Comparison of ENCODE assay signal across 1 cellular context in the genomic region with DNA sequence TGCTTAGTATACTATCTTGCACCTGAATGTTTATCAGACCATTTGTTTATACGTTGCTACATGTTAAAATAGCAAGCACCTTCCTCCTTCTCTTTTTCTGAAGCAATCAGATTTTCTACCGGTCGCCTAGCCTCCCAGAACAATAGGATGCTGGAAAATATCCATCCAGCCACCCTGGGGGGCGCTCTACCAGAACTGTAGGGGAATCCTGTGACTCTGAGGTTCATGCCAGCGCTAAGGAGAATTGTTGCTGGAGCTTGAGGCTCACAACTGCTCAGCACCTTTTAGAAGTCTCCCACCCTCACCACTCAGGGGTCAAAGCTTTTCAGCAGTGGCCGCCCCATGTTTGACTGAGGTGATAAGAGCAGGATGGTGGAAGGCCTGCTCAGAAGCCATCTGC.
A peak's percentile ranks its signal among the peaks of the same experiment; 100 is the strongest.
TF ChIP-seq lines count a peak whose summit lies in the region.

No MANE protein-coding gene starts in this region.

TF ChIP-seq in K562, 482 proteins besides CTCF, POLR2A, EP300 and RAD21 (continued from another document):
- TF ChIP-seq, protein P1, sequence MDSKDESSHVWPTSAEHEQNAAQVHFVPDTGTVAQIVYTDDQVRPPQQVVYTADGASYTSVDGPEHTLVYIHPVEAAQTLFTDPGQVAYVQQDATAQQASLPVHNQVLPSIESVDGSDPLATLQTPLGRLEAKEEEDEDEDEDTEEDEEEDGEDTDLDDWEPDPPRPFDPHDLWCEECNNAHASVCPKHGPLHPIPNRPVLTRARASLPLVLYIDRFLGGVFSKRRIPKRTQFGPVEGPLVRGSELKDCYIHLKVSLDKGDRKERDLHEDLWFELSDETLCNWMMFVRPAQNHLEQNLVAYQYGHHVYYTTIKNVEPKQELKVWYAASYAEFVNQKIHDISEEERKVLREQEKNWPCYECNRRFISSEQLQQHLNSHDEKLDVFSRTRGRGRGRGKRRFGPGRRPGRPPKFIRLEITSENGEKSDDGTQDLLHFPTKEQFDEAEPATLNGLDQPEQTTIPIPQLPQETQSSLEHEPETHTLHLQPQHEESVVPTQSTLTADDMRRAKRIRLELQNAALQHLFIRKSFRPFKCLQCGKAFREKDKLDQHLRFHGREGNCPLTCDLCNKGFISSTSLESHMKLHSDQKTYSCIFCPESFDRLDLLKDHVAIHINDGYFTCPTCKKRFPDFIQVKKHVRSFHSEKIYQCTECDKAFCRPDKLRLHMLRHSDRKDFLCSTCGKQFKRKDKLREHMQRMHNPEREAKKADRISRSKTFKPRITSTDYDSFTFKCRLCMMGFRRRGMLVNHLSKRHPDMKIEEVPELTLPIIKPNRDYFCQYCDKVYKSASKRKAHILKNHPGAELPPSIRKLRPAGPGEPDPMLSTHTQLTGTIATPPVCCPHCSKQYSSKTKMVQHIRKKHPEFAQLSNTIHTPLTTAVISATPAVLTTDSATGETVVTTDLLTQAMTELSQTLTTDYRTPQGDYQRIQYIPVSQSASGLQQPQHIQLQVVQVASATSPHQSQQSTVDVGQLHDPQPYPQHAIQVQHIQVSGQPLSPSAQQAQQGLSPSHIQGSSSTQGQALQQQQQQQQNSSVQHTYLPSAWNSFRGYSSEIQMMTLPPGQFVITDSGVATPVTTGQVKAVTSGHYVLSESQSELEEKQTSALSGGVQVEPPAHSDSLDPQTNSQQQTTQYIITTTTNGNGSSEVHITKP (IDR thresholded peaks at IDR 0.05; ENCODE audit: partially characterized antibody) = no peak
- TF ChIP-seq, protein P2, sequence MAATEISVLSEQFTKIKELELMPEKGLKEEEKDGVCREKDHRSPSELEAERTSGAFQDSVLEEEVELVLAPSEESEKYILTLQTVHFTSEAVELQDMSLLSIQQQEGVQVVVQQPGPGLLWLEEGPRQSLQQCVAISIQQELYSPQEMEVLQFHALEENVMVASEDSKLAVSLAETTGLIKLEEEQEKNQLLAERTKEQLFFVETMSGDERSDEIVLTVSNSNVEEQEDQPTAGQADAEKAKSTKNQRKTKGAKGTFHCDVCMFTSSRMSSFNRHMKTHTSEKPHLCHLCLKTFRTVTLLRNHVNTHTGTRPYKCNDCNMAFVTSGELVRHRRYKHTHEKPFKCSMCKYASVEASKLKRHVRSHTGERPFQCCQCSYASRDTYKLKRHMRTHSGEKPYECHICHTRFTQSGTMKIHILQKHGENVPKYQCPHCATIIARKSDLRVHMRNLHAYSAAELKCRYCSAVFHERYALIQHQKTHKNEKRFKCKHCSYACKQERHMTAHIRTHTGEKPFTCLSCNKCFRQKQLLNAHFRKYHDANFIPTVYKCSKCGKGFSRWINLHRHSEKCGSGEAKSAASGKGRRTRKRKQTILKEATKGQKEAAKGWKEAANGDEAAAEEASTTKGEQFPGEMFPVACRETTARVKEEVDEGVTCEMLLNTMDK (IDR thresholded peaks at IDR 0.05; ENCODE audit: borderline replicate concordance, insufficient read depth, low read depth, low read length, poor library complexity, severe bottlenecking) = peak; percentile 68
- TF ChIP-seq ZNF239 (CRISPR knock-in tag; IDR thresholded peaks at IDR 0.05) (no peak), SMARCE1 (IDR thresholded peaks at IDR 0.05) (no peak)
- TF ChIP-seq, protein P3, sequence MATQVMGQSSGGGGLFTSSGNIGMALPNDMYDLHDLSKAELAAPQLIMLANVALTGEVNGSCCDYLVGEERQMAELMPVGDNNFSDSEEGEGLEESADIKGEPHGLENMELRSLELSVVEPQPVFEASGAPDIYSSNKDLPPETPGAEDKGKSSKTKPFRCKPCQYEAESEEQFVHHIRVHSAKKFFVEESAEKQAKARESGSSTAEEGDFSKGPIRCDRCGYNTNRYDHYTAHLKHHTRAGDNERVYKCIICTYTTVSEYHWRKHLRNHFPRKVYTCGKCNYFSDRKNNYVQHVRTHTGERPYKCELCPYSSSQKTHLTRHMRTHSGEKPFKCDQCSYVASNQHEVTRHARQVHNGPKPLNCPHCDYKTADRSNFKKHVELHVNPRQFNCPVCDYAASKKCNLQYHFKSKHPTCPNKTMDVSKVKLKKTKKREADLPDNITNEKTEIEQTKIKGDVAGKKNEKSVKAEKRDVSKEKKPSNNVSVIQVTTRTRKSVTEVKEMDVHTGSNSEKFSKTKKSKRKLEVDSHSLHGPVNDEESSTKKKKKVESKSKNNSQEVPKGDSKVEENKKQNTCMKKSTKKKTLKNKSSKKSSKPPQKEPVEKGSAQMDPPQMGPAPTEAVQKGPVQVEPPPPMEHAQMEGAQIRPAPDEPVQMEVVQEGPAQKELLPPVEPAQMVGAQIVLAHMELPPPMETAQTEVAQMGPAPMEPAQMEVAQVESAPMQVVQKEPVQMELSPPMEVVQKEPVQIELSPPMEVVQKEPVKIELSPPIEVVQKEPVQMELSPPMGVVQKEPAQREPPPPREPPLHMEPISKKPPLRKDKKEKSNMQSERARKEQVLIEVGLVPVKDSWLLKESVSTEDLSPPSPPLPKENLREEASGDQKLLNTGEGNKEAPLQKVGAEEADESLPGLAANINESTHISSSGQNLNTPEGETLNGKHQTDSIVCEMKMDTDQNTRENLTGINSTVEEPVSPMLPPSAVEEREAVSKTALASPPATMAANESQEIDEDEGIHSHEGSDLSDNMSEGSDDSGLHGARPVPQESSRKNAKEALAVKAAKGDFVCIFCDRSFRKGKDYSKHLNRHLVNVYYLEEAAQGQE (CRISPR knock-in tag; IDR thresholded peaks at IDR 0.05; ENCODE audit: low read depth) = no peak
